ENCODE assay signal across 7 cellular contexts in the genomic region with DNA sequence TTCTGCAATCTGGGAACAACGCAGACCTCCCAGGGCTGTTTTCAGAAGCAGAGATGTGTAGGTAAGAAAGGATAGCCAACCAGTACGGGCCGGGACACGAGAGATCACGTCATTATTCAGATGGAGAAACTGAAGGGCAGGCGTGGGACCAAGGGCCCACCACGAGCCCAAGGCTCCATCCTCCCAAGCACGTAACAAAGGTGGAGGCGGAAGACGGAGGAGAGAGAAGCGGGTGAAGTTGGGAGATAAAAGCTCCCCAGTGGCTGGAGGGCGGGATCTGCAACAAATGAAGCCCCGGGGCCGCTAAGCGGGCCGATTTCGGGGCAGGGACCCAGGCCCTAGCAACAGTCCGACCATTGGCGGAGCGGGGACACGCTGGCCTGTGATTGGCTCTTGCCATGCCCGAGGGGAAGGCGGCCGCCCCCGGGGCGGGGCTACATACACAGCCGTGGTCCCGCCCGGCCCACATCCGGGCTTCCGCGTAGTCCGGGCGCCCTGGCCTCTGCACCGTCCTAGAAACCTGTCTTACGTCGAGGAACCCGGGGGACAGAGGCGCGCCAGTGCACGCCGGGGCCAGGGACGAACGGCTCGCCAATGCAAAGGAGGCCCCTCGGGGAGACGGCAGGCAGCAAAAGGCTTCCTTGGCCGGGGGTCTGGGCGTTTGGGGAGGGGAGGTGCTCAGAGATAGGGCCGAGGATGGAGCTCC. TPM values are rescaled to one million over a fixed set of nuclear protein-coding genes. Genes with fewer than 3 reads are reported as not detected.
A peak's percentile ranks its signal among the peaks of the same experiment; 100 is the strongest.
DNase-seq lines count a peak whose midpoint lies in the region; ATAC-seq and TF ChIP-seq lines count a peak whose summit lies in the region.

No MANE protein-coding gene starts in this region.

- intact Hi-C loops in sciatic nerve (cut with DNase I) = loop anchor here (10.0 kb wide), 1 partner anchor 143 kb away; no protein-coding TSS in a partner anchor

- in situ Hi-C loops in astrocyte of the spinal cord (cut with HindIII; ENCODE audit: low sequenced_read_pairs) = no loop called here

- DNase-seq in NCI-H2029 treated with DMSO at 0.1 percent for 48 hours (lab: John Stamatoyannopoulos, UW) (peak; percentile 61), T1000 (lab: John Stamatoyannopoulos, UW) (peak; percentile 92), astrocyte of the spinal cord (ENCODE audit: low read depth, low spot score) (peak; percentile 97), hypothalamus (lab: John Stamatoyannopoulos, UW) (peak; percentile 79 to 99 (median 96)), sciatic nerve (ENCODE audit: low spot score) (peak; percentile 98)

- H3K4me3 ChIP-seq in astrocyte of the spinal cord (ENCODE audit: low read depth, low read length) = peak overlapping the region; percentile 86

- peak; percentile 76 for ATAC-seq in GM18508 (IDR thresholded peaks at IDR 0.05; ENCODE audit: insufficient read depth, unreplicated experiment)
- ATAC-seq in HG02981 (IDR thresholded peaks at IDR 0.05; ENCODE audit: unreplicated experiment) = peak; percentile 92
- ATAC-seq in sciatic nerve = peak; percentile 97

- no peak for TF ChIP-seq CTCF in astrocyte of the spinal cord (IDR thresholded peaks at IDR 0.05; ENCODE audit: low read depth, low read length)

RNA-seq across cellular contexts. Expression of gene HSPB1, which starts 15.5 kb away (rescaled TPM):
- 415 TPM for total RNA-seq in sciatic nerve

RNA-seq across cellular contexts. Expression of gene YWHAG, which starts 40.9 kb away (rescaled TPM):
- 94.7 TPM for total RNA-seq in sciatic nerve

Comparison
In these comparisons a context has a peak if more than half of its experiments do, and no peak if none do; other contexts are left out.
1. Peak in every context shown above with its lines: DNase-seq, ATAC-seq and H3K4me3 ChIP-seq.